In genomic region chr17:79008666-79009387, GRCh38 we compare ENCODE assay signal across 8 cellular contexts. TPM values are rescaled to one million over a fixed set of nuclear protein-coding genes. Genes with fewer than 3 reads are reported as not detected.
DNase-seq lines count a peak whose midpoint lies in the region; ATAC-seq and TF ChIP-seq lines count a peak whose summit lies in the region.

No MANE protein-coding gene starts in this region.

- H3K4me3 Mint-ChIP-seq in endothelial cell (ENCODE audit: unreplicated experiment) (peak overlapping the region; percentile 98), nephron progenitor cell (peak overlapping the region; percentile 97)

- H3K27me3 Mint-ChIP-seq in endothelial cell (ENCODE audit: unreplicated experiment) (peaks cover 7% of the 10 kb centered on the region), nephron progenitor cell (ENCODE audit: low read depth, poor library complexity) (peaks cover 16% of the 10 kb centered on the region)

- H3K27ac Mint-ChIP-seq in endothelial cell (ENCODE audit: unreplicated experiment), result peak overlapping the region; percentile 91
- peak overlapping the region; percentile 81 for H3K27ac Mint-ChIP-seq in nephron progenitor cell

- no peak for ATAC-seq in HG03520 (IDR thresholded peaks at IDR 0.05; ENCODE audit: unreplicated experiment)

- H3K4me3 ChIP-seq in Loucy (ENCODE audit: low read length, poor library complexity, severe bottlenecking), result peak overlapping the region; percentile 95

- peak overlapping the region; percentile 98 for H3K27ac ChIP-seq in C4-2B

- peaks cover 14% of the 10 kb centered on the region for H3K36me3 Mint-ChIP-seq in endothelial cell (ENCODE audit: low read depth, unreplicated experiment)
- peaks cover 5% of the 10 kb centered on the region for H3K36me3 Mint-ChIP-seq in nephron progenitor cell (ENCODE audit: low read depth)

- peak overlapping the region; percentile 96 for H3K9ac ChIP-seq in Loucy (ENCODE audit: low read depth, low read length, poor library complexity, severe bottlenecking)

- H3F3A ChIP-seq in Loucy (ENCODE audit: low read depth), result no peaks in the 10 kb centered on the region

- H3K79me2 ChIP-seq in Loucy (ENCODE audit: insufficient read depth, low read length), result peaks cover 49% of the 10 kb centered on the region

- no peaks in the 10 kb centered on the region for H3K9me3 Mint-ChIP-seq in endothelial cell (ENCODE audit: unreplicated experiment)
- peaks cover 31% of the 10 kb centered on the region for H3K9me3 Mint-ChIP-seq in nephron progenitor cell

- no peaks in the 10 kb centered on the region for H3K9me2 ChIP-seq in Loucy (replicated peaks; ENCODE audit: low read depth, low read length)

- peak overlapping the region; percentile 47; the same call in 1 of the 2 replicates for H2AFZ ChIP-seq in Loucy (ENCODE audit: low read length)

- H4K20me1 ChIP-seq in Loucy (ENCODE audit: insufficient read depth, low read length, poor library complexity, severe bottlenecking), result peaks cover 33% of the 10 kb centered on the region

- TF ChIP-seq CTCF in C4-2B (conservative IDR thresholded peaks at IDR 0.05) (no peak), Loucy (conservative IDR thresholded peaks at IDR 0.05; ENCODE audit: low read length) (no peak), endothelial cell (IDR thresholded peaks at IDR 0.05; ENCODE audit: unreplicated experiment) (no peak), nephron progenitor cell (IDR thresholded peaks at IDR 0.05) (no peak)

- no peaks in the 10 kb centered on the region for H3K9me3 ChIP-seq in Loucy (ENCODE audit: insufficient read depth, low read depth, low read length)

- H3K4me1 Mint-ChIP-seq in endothelial cell (ENCODE audit: unreplicated experiment) (peaks cover 35% of the 10 kb centered on the region), nephron progenitor cell (peaks cover 50% of the 10 kb centered on the region)

- peaks cover 43% of the 10 kb centered on the region for H3K4me1 ChIP-seq in Loucy (ENCODE audit: insufficient read depth, low read length, poor library complexity, severe bottlenecking)

- DNase-seq in endothelial cell (ENCODE audit: low spot score) (no peak), nephron progenitor cell (no peak), globus pallidus (ENCODE audit: low spot score) (no peak)
- DNase-seq in effector CD4-positive, alpha-beta T cell, result no peak
- DNase-seq in effector CD8-positive, alpha-beta T cell (lab: John Stamatoyannopoulos, UW), result no peak

- H3K4me2 ChIP-seq in Loucy (ENCODE audit: low read depth, low read length, poor library complexity, severe bottlenecking), result peak overlapping the region; percentile 97

- H3K36me3 ChIP-seq in Loucy (ENCODE audit: insufficient read depth, low read length), result no peaks in the 10 kb centered on the region

- H3K27me3 ChIP-seq in Loucy (ENCODE audit: insufficient read depth, low read length, poor library complexity, severe bottlenecking), result no peaks in the 10 kb centered on the region

RNA-seq across cellular contexts. Expression of gene CANT1, which starts 0.7 kb away (rescaled TPM):
- 81.6 TPM for total RNA-seq in endothelial cell (ENCODE audit: unreplicated experiment)

RNA-seq across cellular contexts. Expression of gene C1QTNF1, which starts 15.1 kb away (rescaled TPM):
- total RNA-seq in endothelial cell (ENCODE audit: unreplicated experiment), result 0.26 TPM

RNA-seq across cellular contexts. Expression of gene LGALS3BP, which starts 29.1 kb away (rescaled TPM):
- 12.6 TPM for total RNA-seq in endothelial cell (ENCODE audit: unreplicated experiment)
